8 cellular contexts compared by ENCODE assay signal in the genomic region with DNA sequence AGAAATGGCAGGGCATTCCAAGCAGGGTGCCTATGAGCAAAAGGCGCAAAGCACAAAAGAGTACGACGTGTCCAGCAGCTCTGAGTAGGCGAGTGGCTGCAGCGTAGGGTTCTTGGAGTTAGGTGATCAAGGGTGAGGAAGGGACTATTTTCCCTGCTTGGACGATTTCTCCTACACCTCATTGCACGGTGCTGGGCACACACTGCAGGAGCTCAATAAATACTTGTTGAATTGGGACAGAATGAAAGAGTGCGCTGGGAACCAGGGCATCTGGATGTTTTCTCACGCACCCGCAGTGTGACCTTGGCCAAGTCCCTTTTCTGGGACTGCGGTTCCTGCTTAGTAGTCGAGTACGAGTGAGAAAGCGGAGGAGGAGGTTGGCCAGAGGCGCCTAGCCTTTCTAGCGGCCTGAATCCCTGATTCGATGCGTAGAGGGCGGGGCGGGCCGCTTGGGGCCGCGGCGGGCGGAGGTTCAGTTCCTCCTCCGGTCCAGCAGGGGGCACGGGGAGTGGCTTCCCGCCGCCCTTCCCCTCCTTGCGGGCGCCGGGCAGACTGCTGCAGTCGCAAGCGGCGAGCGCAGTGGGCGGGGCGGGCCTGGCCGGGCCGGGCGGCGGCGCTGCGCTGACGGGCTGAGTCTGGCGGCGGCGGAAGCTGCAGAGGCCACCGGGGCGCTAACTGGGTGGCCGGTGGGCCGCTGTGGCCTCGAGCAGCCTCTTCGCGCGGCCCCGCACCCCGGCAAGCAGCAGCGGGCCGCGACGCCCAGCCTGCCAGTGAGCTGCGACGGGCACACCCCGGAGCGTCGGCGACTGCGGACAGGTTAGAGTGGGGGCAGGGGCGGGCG. TPM values are rescaled to one million over a fixed set of nuclear protein-coding genes. Genes with fewer than 3 reads are reported as not detected.
DNase-seq lines count a peak whose midpoint lies in the region; ATAC-seq and TF ChIP-seq lines count a peak whose summit lies in the region.

Gene FAM199X, plus strand, starts transcription at position 560 of the 841 bp plus-strand sequence. CDS start 333 bp downstream, outside the sequence.

- DNase-seq in AG20443 (ENCODE audit: low spot score) (peak; percentile 92), NCI-H226 (peak; percentile 73), activated B cell treated with CpG ODN at 0.5 μM for 24 hours (peak; percentile 76), islet precursor cell (peak; percentile 95)
- peak; percentile 82 for DNase-seq in central memory CD4-positive, alpha-beta T cell
- peak; percentile 75 for DNase-seq in stimulated activated CD4-positive, alpha-beta T cell treated with anti-CD3 and anti-CD28 coated beads, Interleukin-12 subunit alpha, Interleukin-12 subunit beta, amount 100 ng/mL, for 4 hours

- POLR2A ChIA-PET in activated B cell treated with CpG ODN at 0.5 μM for 24 hours (lab: Charles Lee), result interaction anchor here (1.2 to 3.3 kb wide), 2 partner anchors 9 to 335 kb away, joined by 3 to 75 read pairs; partner anchors contain the start of genes RAB9B and SLC25A53

- no peaks in the 10 kb centered on the region for H3K9me3 Mint-ChIP-seq in activated B cell treated with CpG ODN at 0.5 μM for 24 hours

- H3K27me3 Mint-ChIP-seq in activated B cell treated with CpG ODN at 0.5 μM for 24 hours, result no peaks in the 10 kb centered on the region

- peak within 1 kb of the TSS; percentile 87 for H3K27ac Mint-ChIP-seq in activated B cell treated with CpG ODN at 0.5 μM for 24 hours

- H3K36me3 Mint-ChIP-seq in activated B cell treated with CpG ODN at 0.5 μM for 24 hours (ENCODE audit: low read depth), result peaks cover 2% of the 10 kb centered on the region

- H3K4me3 Mint-ChIP-seq in activated B cell treated with CpG ODN at 0.5 μM for 24 hours, result peak within 1 kb of the TSS; percentile 87

- peaks cover 32% of the 10 kb centered on the region for H3K4me1 Mint-ChIP-seq in activated B cell treated with CpG ODN at 0.5 μM for 24 hours

- no peak for TF ChIP-seq CTCF in activated B cell treated with CpG ODN at 0.5 μM for 24 hours (IDR thresholded peaks at IDR 0.05)

- CTCF ChIA-PET in activated B cell treated with CpG ODN at 0.5 μM for 24 hours (lab: Charles Lee), result interaction anchor here (1.6 kb wide), 1 partner anchor 9 kb away, joined by 8 read pairs; the partner anchor contains the start of gene SLC25A53

- ATAC-seq in GM19023 (IDR thresholded peaks at IDR 0.05; ENCODE audit: unreplicated experiment) (peak; percentile 94), HG03196 (IDR thresholded peaks at IDR 0.05; ENCODE audit: unreplicated experiment) (peak; percentile 97), activated B cell treated with CpG ODN at 0.5 μM for 24 hours (ENCODE audit: low read depth) (peak; percentile 98)

- intact Hi-C loops in activated B cell treated with CpG ODN at 0.5 μM for 24 hours (cut with micrococcal nuclease), result loop anchor here (1.0 to 10.0 kb wide), 2 partner anchors 9 to 951 kb away; partner anchors contain the start of genes BEX4 and SLC25A53

RNA-seq across cellular contexts. Expression of gene FAM199X, which starts in this region (rescaled TPM):
- 11.7 and 14.3 TPM in 2 replicates for total RNA-seq in activated B cell treated with CpG ODN at 0.5 μM for 24 hours

Comparison
In these comparisons a context has a peak if more than half of its experiments do, and no peak if none do; other contexts are left out.
1. Peak in every context shown above with its lines: DNase-seq and ATAC-seq.